In genomic region chr12:10364839-10365681, GRCh38 we compare ENCODE assay signal across 8 cellular contexts. TPM values are rescaled to one million over a fixed set of nuclear protein-coding genes. Genes with fewer than 3 reads are reported as not detected.
A peak's percentile ranks its signal among the peaks of the same experiment; 100 is the strongest.
DNase-seq lines count a peak whose midpoint lies in the region; ATAC-seq, FAIRE-seq and TF ChIP-seq lines count a peak whose summit lies in the region.

No MANE protein-coding gene starts in this region.

- H3K4me3 ChIP-seq in cardiac muscle cell (peak overlapping the region; percentile 34), pancreas (peak overlapping the region; percentile 18 to 60 (median 33))

- H3K27ac ChIP-seq in cardiac muscle cell (peak overlapping the region; percentile 81), pancreas (peak overlapping the region; percentile 56 to 98 (median 86))

- H3K36me3 ChIP-seq in cardiac muscle cell = no peaks in the 10 kb centered on the region
- H3K36me3 ChIP-seq in pancreas = no peaks in the 10 kb centered on the region

- intact Hi-C loops in pancreas (cut with DNase I) = no loop called here

- FAIRE-seq in pancreas (lab: Jason Lieb, UNC) = no peak

- H3K4me1 ChIP-seq in cardiac muscle cell (ENCODE audit: low read depth) (peaks cover 42% of the 10 kb centered on the region), pancreas (peaks cover 14 to 31% (median 18%) of the 10 kb centered on the region in 3 donors)

- H3K9me3 ChIP-seq in cardiac muscle cell (ENCODE audit: low read depth) (no peaks in the 10 kb centered on the region), pancreas (no peaks in the 10 kb centered on the region)

- ATAC-seq in GM21825 (IDR thresholded peaks at IDR 0.05; ENCODE audit: unreplicated experiment) = peak; percentile 55
- peak; percentile 84 to 89 (median 86) for ATAC-seq in pancreas

- DNase-seq in Daoy (ENCODE audit: low read depth) = peak; percentile 73
- peak; percentile 23 for DNase-seq in KG1 (lab: John Stamatoyannopoulos, UW)
- peak; percentile 10 for DNase-seq in SIG-M5 (lab: John Stamatoyannopoulos, UW)
- peak; percentile 46 for DNase-seq in activated naive CD8-positive, alpha-beta T cell treated with anti-CD3 and anti-CD28 coated beads, Interleukin-2, amount 50 U/mL, for 16 hours (ENCODE audit: low read depth, low spot score)
- DNase-seq in cardiac muscle cell (ENCODE audit: low read depth in 1 of 2, low spot score in 1 of 2) = peak; percentile 81 to 89
- peak in 5 of 6 donors; percentile 41 to 85 (median 66) for DNase-seq in pancreas
- DNase-seq in SHP77 treated with DMSO at 0.1 percent for 48 hours (lab: John Stamatoyannopoulos, UW) = no peak

- WGBS in pancreas, 2 donors = 0 to 1% methylated on average over 16 of the region's 16 CpGs

- H3K27me3 ChIP-seq in cardiac muscle cell = no peaks in the 10 kb centered on the region
- H3K27me3 ChIP-seq in pancreas = no peaks in the 10 kb centered on the region

- TF ChIP-seq CTCF in cardiac muscle cell (IDR thresholded peaks at IDR 0.05; ENCODE audit: low read depth, low read length) (no peak), pancreas (IDR thresholded peaks at IDR 0.05) (no peak)

RNA-seq across cellular contexts. Expression of gene KLRK1, which starts 24.8 kb away (rescaled TPM):
- total RNA-seq in Daoy (2014; rRNA removed; shearing (Covaris generic)) = not detected in 2 replicates
- total RNA-seq in cardiac muscle cell (0.07 TPM in 1 of 2 replicates, not detected in the other), pancreas (1 to 10 TPM in 2 of 6 donors, under 1 TPM in 3, not detected in 1; 0.32 to 1.1 (median 0.69) TPM)
- polyA plus RNA-seq in cardiac muscle cell (0.15 TPM in 1 of 2 replicates, not detected in the other), pancreas (under 1 TPM; 0.57 to 0.92 TPM)

RNA-seq across cellular contexts. Expression of gene KLRC4, which starts 44.5 kb away (rescaled TPM):
- not detected in 2 replicates for total RNA-seq in Daoy (2014; rRNA removed; shearing (Covaris generic))
- total RNA-seq in cardiac muscle cell (not detected in 2 replicates), pancreas (under 1 TPM in 1 of 6 donors, not detected in 5; 0.25 TPM)
- polyA plus RNA-seq in cardiac muscle cell (not detected in 2 replicates), pancreas (not detected)

RNA-seq across cellular contexts. Expression of gene KLRC3, which starts 55.3 kb away (rescaled TPM):
- total RNA-seq in Daoy (2014; rRNA removed; shearing (Covaris generic)) = not detected in 2 replicates
- total RNA-seq in cardiac muscle cell = not detected in 2 replicates
- polyA plus RNA-seq in cardiac muscle cell = 0.15 TPM in 1 of 2 replicates, not detected in the other
- total RNA-seq in pancreas = not detected
- polyA plus RNA-seq in pancreas = not detected

RNA-seq across cellular contexts. Expression of gene KLRD1, which starts 57.4 kb away (rescaled TPM):
- 0.29 TPM in 1 of 2 replicates, not detected in the other for total RNA-seq in Daoy (2014; rRNA removed; shearing (Covaris generic))
- total RNA-seq in cardiac muscle cell (0.04 and 0.42 TPM in 2 replicates), pancreas (1 to 10 TPM in 1 of 6 donors, under 1 TPM in 5; 0.34 to 1.0 (median 0.64) TPM)
- polyA plus RNA-seq in cardiac muscle cell (0.10 and 0.19 TPM in 2 replicates), pancreas (under 1 TPM; 0.11 to 0.12 TPM)
